Comparison of ENCODE assay signal across 12 cellular contexts in the genomic region with DNA sequence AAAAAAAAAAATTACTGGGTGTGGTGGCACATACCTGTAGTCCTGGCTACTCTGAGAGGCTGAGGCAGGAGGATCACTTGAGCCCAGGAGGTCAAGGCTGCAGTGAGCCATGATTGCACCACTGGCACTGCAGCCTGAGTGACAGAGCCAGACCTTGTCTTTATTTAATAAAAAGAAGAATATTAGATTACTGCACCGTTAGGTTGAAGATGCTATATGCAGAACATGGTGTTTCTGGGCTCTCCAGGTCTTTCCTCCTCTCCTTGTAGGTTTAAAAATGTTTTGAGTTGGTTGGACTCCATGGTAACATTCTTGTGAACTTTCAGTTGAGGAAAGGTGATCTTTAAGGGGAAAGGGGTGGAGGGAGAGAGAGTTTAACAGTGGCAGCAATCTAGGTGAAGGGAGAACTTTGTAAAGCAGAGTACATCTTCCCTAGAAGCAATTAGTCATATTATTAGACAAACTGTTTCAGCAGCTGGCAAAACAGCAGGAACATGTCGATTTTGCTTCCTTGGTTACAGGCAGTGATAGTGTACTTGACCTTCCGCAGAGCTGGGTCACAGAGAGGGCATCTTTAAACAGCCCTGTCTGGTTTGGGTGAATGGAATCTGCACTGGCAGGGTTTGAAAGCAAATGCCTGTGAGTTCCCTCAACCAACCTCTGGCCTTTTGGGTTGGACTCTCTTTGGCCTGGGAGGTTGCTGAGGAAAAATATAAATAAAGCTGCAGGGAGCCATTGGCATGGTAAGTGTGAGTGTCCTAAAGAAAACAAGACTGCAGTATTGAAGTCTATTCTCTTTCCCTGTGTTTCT. TPM values are rescaled to one million over a fixed set of nuclear protein-coding genes. Genes with fewer than 3 reads are reported as not detected.
A peak's percentile ranks its signal among the peaks of the same experiment; 100 is the strongest.
DNase-seq lines count a peak whose midpoint lies in the region; ATAC-seq and TF ChIP-seq lines count a peak whose summit lies in the region.
"Had no signal": no experiment of that assay in that cellular context is flagged by ENCODE, and none has a peak within 500 bp of the region (broad histone marks: within the 10 kb centered on the region; RNA-seq: fewer than 3 reads in every experiment).

No MANE protein-coding gene starts in this region.

- no peak overlapping the region for H3K27ac ChIP-seq in CD4-positive, CD25-positive, alpha-beta regulatory T cell (ENCODE audit: insufficient read depth, low read length, poor library complexity, severe bottlenecking)
- H3K27ac ChIP-seq in lung (ENCODE audit: low read depth in 1 of 2, low read length in 1 of 2) = no peak overlapping the region
- H3K27ac ChIP-seq: BLaER1 treated with 17β-estradiol and CSF1 and Interleukin-3, amounts not matched to agents 10 nM and 100 nM; epithelial cell of prostate had no signal

- H3K4me3 ChIP-seq in CD4-positive, CD25-positive, alpha-beta regulatory T cell (ENCODE audit: low read depth, low read length) = no peak overlapping the region
- H3K4me3 ChIP-seq in lung = no peak overlapping the region
- H3K4me3 ChIP-seq: BLaER1 treated with 17β-estradiol and CSF1 and Interleukin-3, amounts not matched to agents 10 nM and 100 nM had no signal

- peak overlapping the region in 1 of 4 donors; percentile 25 for H3K4me3 Mint-ChIP-seq in CD4-positive, CD25-positive, alpha-beta regulatory T cell
- H3K4me3 Mint-ChIP-seq: activated CD4-positive, alpha-beta memory T cell treated with anti-CD3 and anti-CD28 coated beads, Interleukin-2, amount 10 ng/mL, durations not matched to agents 7 days and 5 days had no signal

- H3K27me3 ChIP-seq in CD4-positive, CD25-positive, alpha-beta regulatory T cell (ENCODE audit: control insufficient read depth, insufficient read depth, low read length) = no peaks in the 10 kb centered on the region
- no peaks in the 10 kb centered on the region for H3K27me3 ChIP-seq in lung (ENCODE audit: control insufficient read depth, insufficient read depth)
- H3K27me3 ChIP-seq: BLaER1 treated with 17β-estradiol and CSF1 and Interleukin-3, amounts not matched to agents 10 nM and 100 nM had no signal

- no peaks in the 10 kb centered on the region for H3K36me3 ChIP-seq in CD4-positive, CD25-positive, alpha-beta regulatory T cell (ENCODE audit: control insufficient read depth, insufficient read depth, low read length)
- peaks cover 0 to 1% of the 10 kb centered on the region in 2 donors for H3K36me3 ChIP-seq in lung (ENCODE audit: control insufficient read depth in 2 of 2, insufficient read depth in 2 of 2, low read length in 2 of 2)

- no peak for TF ChIP-seq CTCF in lung (IDR thresholded peaks at IDR 0.05; ENCODE audit: control extremely low read depth, extremely low read depth)

- no peaks in the 10 kb centered on the region for H3K9me3 ChIP-seq in CD4-positive, CD25-positive, alpha-beta regulatory T cell (ENCODE audit: control insufficient read depth in 2 of 2, low read length in 2 of 2)
- H3K9me3 ChIP-seq in lung (ENCODE audit: control insufficient read depth in 2 of 2, insufficient read depth in 1 of 2, low read length in 1 of 2) = no peaks in the 10 kb centered on the region
- H3K9me3 ChIP-seq: BLaER1 treated with 17β-estradiol and CSF1 and Interleukin-3, amounts not matched to agents 10 nM and 100 nM had no signal

- no peaks in the 10 kb centered on the region for H3K4me1 ChIP-seq in CD4-positive, CD25-positive, alpha-beta regulatory T cell (ENCODE audit: control insufficient read depth, insufficient read depth, low read length, poor library complexity, severe bottlenecking)
- H3K4me1 ChIP-seq in lung (ENCODE audit: control insufficient read depth in 2 of 2, insufficient read depth in 2 of 2, low read length in 2 of 2) = peaks cover 5 to 16% of the 10 kb centered on the region in 2 donors

- WGBS in lung, 2 donors = 39 to 57% methylated on average over 3 of the region's 3 CpGs

- no peaks in the 10 kb centered on the region for H3K27me3 Mint-ChIP-seq in CD4-positive, CD25-positive, alpha-beta regulatory T cell
- H3K27me3 Mint-ChIP-seq: activated CD4-positive, alpha-beta memory T cell treated with anti-CD3 and anti-CD28 coated beads, Interleukin-2, amount 10 ng/mL, durations not matched to agents 7 days and 5 days had no signal

- no peaks in the 10 kb centered on the region for H3K9me3 Mint-ChIP-seq in CD4-positive, CD25-positive, alpha-beta regulatory T cell
- H3K9me3 Mint-ChIP-seq: activated CD4-positive, alpha-beta memory T cell treated with anti-CD3 and anti-CD28 coated beads, Interleukin-2, amount 10 ng/mL, durations not matched to agents 7 days and 5 days had no signal

- H3K4me1 Mint-ChIP-seq in CD4-positive, CD25-positive, alpha-beta regulatory T cell = peaks cover 46 to 79% (median 51%) of the 10 kb centered on the region in 4 donors

- no peaks in the 10 kb centered on the region for H3K36me3 Mint-ChIP-seq in CD4-positive, CD25-positive, alpha-beta regulatory T cell

- DNase-seq in CD4-positive, CD25-positive, alpha-beta regulatory T cell = no peak
- peak; percentile 13 for DNase-seq in NCI-H146 treated with DMSO at 0.1 percent for 48 hours (lab: John Stamatoyannopoulos, UW; ENCODE audit: unreplicated experiment)
- peak; percentile 40 to 56 for DNase-seq in dermis microvascular lymphatic vessel endothelial cell (ENCODE audit: low read depth in 2 of 2)
- peak; percentile 33 for DNase-seq in lung (ENCODE audit: low spot score)
- DNase-seq in DMS114 treated with DMSO at 0.1 percent for 48 hours (lab: John Stamatoyannopoulos, UW; ENCODE audit: unreplicated experiment) = no peak
- DNase-seq in midbrain (lab: John Stamatoyannopoulos, UW) = no peak
- DNase-seq: activated CD4-positive, alpha-beta memory T cell treated with anti-CD3 and anti-CD28 coated beads, Interleukin-2, amount 10 ng/mL, durations not matched to agents 7 days and 5 days; NCI-H526 treated with DMSO at 0.1 percent for 48 hours had no signal

- no peak for ATAC-seq in CD4-positive, CD25-positive, alpha-beta regulatory T cell (ENCODE audit: low read depth in 2 of 2)
- ATAC-seq in lung (ENCODE audit: insufficient read depth, low FRiP score) = no peak
- ATAC-seq in HG03175 (IDR thresholded peaks at IDR 0.05; ENCODE audit: unreplicated experiment) = no peak
- ATAC-seq in HG02981 (IDR thresholded peaks at IDR 0.05; ENCODE audit: unreplicated experiment) = no peak

- peak overlapping the region; percentile 36 to 70 (median 52) for H3K27ac Mint-ChIP-seq in CD4-positive, CD25-positive, alpha-beta regulatory T cell
- H3K27ac Mint-ChIP-seq: activated CD4-positive, alpha-beta memory T cell treated with anti-CD3 and anti-CD28 coated beads, Interleukin-2, amount 10 ng/mL, durations not matched to agents 7 days and 5 days had no signal

RNA-seq across cellular contexts. Expression of a gene that starts 42.8 kb away (rescaled TPM):
- 61.5 TPM for total RNA-seq in CD4-positive, CD25-positive, alpha-beta regulatory T cell
- 10 to 100 TPM in 3 of 4 donors, 1 to 10 TPM in 1; 9.3 to 13.8 (median 11.4) TPM for polyA plus RNA-seq in CD4-positive, CD25-positive, alpha-beta regulatory T cell
- total RNA-seq in dermis microvascular lymphatic vessel endothelial cell (16.3 and 21.6 TPM in 2 replicates), lung (10 to 100 TPM; 39.3 to 71.0 TPM)
- 10 to 100 TPM in 1 of 2 donors, 1 to 10 TPM in 1; 9.2 to 10.4 TPM for polyA plus RNA-seq in lung

Comparison
In these comparisons a context has a peak if more than half of its experiments do, and no peak if none do; other contexts are left out.
1. DNase-seq: peak in NCI-H146 treated with DMSO at 0.1 percent for 48 hours (single experiment), dermis microvascular lymphatic vessel endothelial cell (2 of 2) and lung (single experiment); none in CD4-positive, CD25-positive, alpha-beta regulatory T cell (0 of 3), DMS114 treated with DMSO at 0.1 percent for 48 hours (single experiment) and midbrain (single experiment).